8 cellular contexts compared by ENCODE assay signal in genomic region chr16:68756250-68757051, GRCh38. TPM values are rescaled to one million over a fixed set of nuclear protein-coding genes. Genes with fewer than 3 reads are reported as not detected.
DNase-seq lines count a peak whose midpoint lies in the region; ATAC-seq and FAIRE-seq lines count a peak whose summit lies in the region.

No MANE protein-coding gene starts in this region.

- FAIRE-seq in urothelium cell line (lab: Jason Lieb, UNC) (no peak), RCC 7860 (lab: Jason Lieb, UNC) (no peak)

- intact Hi-C loops in cardiac septum (cut with DNase I), result no loop called here

- no peaks in the 10 kb centered on the region for H3K36me3 Mint-ChIP-seq in activated CD4-positive, alpha-beta T cell treated with anti-CD3 and anti-CD28 coated beads, Interleukin-2, amount 10 ng/mL, durations not matched to agents 7 days and 5 days (ENCODE audit: low read depth)

- DNase-seq in DMS53 (lab: John Stamatoyannopoulos, UW), result peak; percentile 98
- peak; percentile 53 for DNase-seq in activated CD4-positive, alpha-beta T cell treated with anti-CD3 and anti-CD28 coated beads, Interleukin-2, amount 10 ng/mL, durations not matched to agents 7 days and 5 days
- DNase-seq in left lobe of liver (ENCODE audit: low spot score), result no peak
- DNase-seq in urothelium cell line (ENCODE audit: low spot score), result peak; percentile 77
- DNase-seq in RCC 7860 (ENCODE audit: low spot score), result no peak
- no peak for DNase-seq in cardiac septum (ENCODE audit: low spot score)

- POLR2A ChIA-PET in activated CD4-positive, alpha-beta T cell treated with anti-CD3 and anti-CD28 coated beads, Interleukin-2, amount 10 ng/mL, durations not matched to agents 7 days and 5 days (lab: Charles Lee), result interaction anchor here (0.7 kb wide), 1 partner anchor 1517 kb away, joined by 3 read pairs; no protein-coding TSS in a partner anchor

- H3K4me1 Mint-ChIP-seq in activated CD4-positive, alpha-beta T cell treated with anti-CD3 and anti-CD28 coated beads, Interleukin-2, amount 10 ng/mL, durations not matched to agents 7 days and 5 days, result peaks cover 62% of the 10 kb centered on the region

- CTCF ChIA-PET in activated CD4-positive, alpha-beta T cell treated with anti-CD3 and anti-CD28 coated beads, Interleukin-2, amount 10 ng/mL, durations not matched to agents 7 days and 5 days (lab: Charles Lee), result interaction anchor here (0.6 to 2.6 kb wide), 9 partner anchors 10 to 90 kb away, joined by 3 to 9 read pairs (median 4); no protein-coding TSS in a partner anchor

- no peaks in the 10 kb centered on the region for H3K9me3 Mint-ChIP-seq in activated CD4-positive, alpha-beta T cell treated with anti-CD3 and anti-CD28 coated beads, Interleukin-2, amount 10 ng/mL, durations not matched to agents 7 days and 5 days

- peak; percentile 63 for ATAC-seq in GM21367 (IDR thresholded peaks at IDR 0.05; ENCODE audit: unreplicated experiment)
- ATAC-seq in HG03571 (IDR thresholded peaks at IDR 0.05; ENCODE audit: unreplicated experiment), result peak; percentile 67
- peak; percentile 12 for ATAC-seq in left lobe of liver

- peak overlapping the region; percentile 84 for H3K27ac Mint-ChIP-seq in activated CD4-positive, alpha-beta T cell treated with anti-CD3 and anti-CD28 coated beads, Interleukin-2, amount 10 ng/mL, durations not matched to agents 7 days and 5 days

- no peak overlapping the region for H3K4me3 Mint-ChIP-seq in activated CD4-positive, alpha-beta T cell treated with anti-CD3 and anti-CD28 coated beads, Interleukin-2, amount 10 ng/mL, durations not matched to agents 7 days and 5 days

- no peaks in the 10 kb centered on the region for H3K27me3 Mint-ChIP-seq in activated CD4-positive, alpha-beta T cell treated with anti-CD3 and anti-CD28 coated beads, Interleukin-2, amount 10 ng/mL, durations not matched to agents 7 days and 5 days

RNA-seq across cellular contexts. Expression of gene CDH1, which starts 19.4 kb away (rescaled TPM):
- total RNA-seq in activated CD4-positive, alpha-beta T cell treated with anti-CD3 and anti-CD28 coated beads, Interleukin-2, amount 10 ng/mL, durations not matched to agents 7 days and 5 days, result under 1 TPM; 0.06 to 0.69 TPM
- total RNA-seq in left lobe of liver (115 TPM), cardiac septum (0.13 TPM)

Comparison
In these comparisons a context has a peak if more than half of its experiments do, and no peak if none do; other contexts are left out.
1. DNase-seq: peak in DMS53 (single experiment), activated CD4-positive, alpha-beta T cell treated with anti-CD3 and anti-CD28 coated beads, Interleukin-2, amount 10 ng/mL, durations not matched to agents 7 days and 5 days (single experiment) and urothelium cell line (single experiment); none in left lobe of liver (single experiment), RCC 7860 (single experiment) and cardiac septum (single experiment).
2. ATAC-seq: peak in every context shown above with its lines; median percentile 67 in HG03571; 63 in GM21367; 12 in left lobe of liver.
3. RNA of gene CDH1, which starts 19.4 kb away (total RNA-seq): 115 TPM in left lobe of liver (single experiment); 0.06 to 0.69 TPM in activated CD4-positive, alpha-beta T cell treated with anti-CD3 and anti-CD28 coated beads, Interleukin-2, amount 10 ng/mL, durations not matched to agents 7 days and 5 days and 0.13 TPM in cardiac septum (single experiment); every median in the first group is over 10 times any median in the second.